11 cellular contexts compared by ENCODE assay signal in the genomic region with DNA sequence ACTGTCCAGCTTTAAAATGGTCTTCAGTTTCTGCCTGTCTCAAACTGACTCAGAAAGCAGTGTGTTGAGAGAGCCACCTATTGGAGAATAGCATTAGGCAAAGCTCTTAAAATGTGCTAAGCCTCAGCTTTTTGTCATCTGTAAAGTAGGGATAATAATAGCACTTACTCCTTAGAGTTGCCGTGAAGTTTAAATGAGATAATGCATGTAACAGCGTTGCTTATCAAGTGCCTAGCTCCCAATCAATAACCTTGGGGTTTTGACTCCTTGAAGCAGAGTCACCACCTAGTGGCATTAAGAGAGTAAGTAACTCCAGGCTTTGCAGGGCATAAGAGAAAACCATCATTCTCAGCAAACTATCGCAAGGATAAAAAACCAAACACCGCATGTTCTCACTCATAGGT.
DNase-seq lines count a peak whose midpoint lies in the region; ATAC-seq, FAIRE-seq and TF ChIP-seq lines count a peak whose summit lies in the region.
"Had no signal": no experiment of that assay in that cellular context is flagged by ENCODE, and none has a peak within 500 bp of the region (broad histone marks: within the 10 kb centered on the region; RNA-seq: fewer than 3 reads in every experiment).

No MANE protein-coding gene starts in this region.

- FAIRE-seq in GM18507 (lab: Jason Lieb, UNC): peak; percentile 12

- H3K27ac ChIP-seq in PC-3 (ENCODE audit: low read length): no peak overlapping the region

- no peak overlapping the region for H3K9ac ChIP-seq in PC-3 (ENCODE audit: low read length)

- no peak overlapping the region for H3K4me3 ChIP-seq in PC-3 (ENCODE audit: low read length)

- DNase-seq in A172 (ENCODE audit: low spot score): peak; percentile 3
- DNase-seq in GM18507 (ENCODE audit: extremely low spot score, insufficient read length, low read depth): no peak
- DNase-seq in PC-3: peak; percentile 25
- DNase-seq in globus pallidus (ENCODE audit: low spot score): peak; percentile 19
- DNase-seq in activated CD8-positive, alpha-beta memory T cell treated with anti-CD3 and anti-CD28 coated beads for 24 hours: no peak
- no peak for DNase-seq in cortex of kidney (lab: John Stamatoyannopoulos, UW)
- DNase-seq: activated naive CD4-positive, alpha-beta T cell treated with Interleukin-2 at 50 U/mL for 16 hours; DMS153; stimulated activated naive CD4-positive, alpha-beta T cell had no signal

- no peak overlapping the region for H3K4me2 ChIP-seq in PC-3 (ENCODE audit: low read length)

- no peak overlapping the region for H2AFZ ChIP-seq in PC-3 (ENCODE audit: low read length)

- H3K9me3 ChIP-seq in PC-3 (ENCODE audit: low read length): no peaks in the 10 kb centered on the region

- no peaks in the 10 kb centered on the region for H3K36me3 ChIP-seq in PC-3 (ENCODE audit: low read depth, low read length)

- intact Hi-C loops in PC-3 (cut with micrococcal nuclease): loop anchor here (1.0 to 10.0 kb wide), 4 partner anchors 78 to 1422 kb away; no protein-coding TSS in a partner anchor

- H3K27me3 ChIP-seq in PC-3 (ENCODE audit: low read length): peaks cover 6% of the 10 kb centered on the region; the same call in 1 of the 2 replicates

- no peaks in the 10 kb centered on the region for H3K4me1 ChIP-seq in PC-3 (ENCODE audit: insufficient read depth, low read length)

- TF ChIP-seq CTCF in PC-3 (conservative IDR thresholded peaks at IDR 0.05; ENCODE audit: low read depth, low read length): peak; percentile 62

- no TSS peak for BruUV-seq in PC-3 (replicated peaks; lab: Mats Ljungman, UMichigan)

- no peaks in the 10 kb centered on the region for H3K9me2 ChIP-seq in PC-3 (replicated peaks; ENCODE audit: low read length)

- ATAC-seq in PC-3: peak; percentile 54
- ATAC-seq in GM21737 (IDR thresholded peaks at IDR 0.05; ENCODE audit: unreplicated experiment): no peak
- ATAC-seq in HG03439 (IDR thresholded peaks at IDR 0.05; ENCODE audit: unreplicated experiment): no peak

- no peaks in the 10 kb centered on the region for H4K20me1 ChIP-seq in PC-3 (ENCODE audit: low read length)

- CTCF ChIA-PET in PC-3 (lab: Charles Lee): interaction anchor here (0.5 to 0.9 kb wide), 3 partner anchors 188 to 351 kb away, joined by 3 to 5 read pairs (median 3); no protein-coding TSS in a partner anchor

- POLR2A ChIA-PET in PC-3 (lab: Charles Lee; ENCODE audit: unreplicated experiment): no interaction called here

- no peaks in the 10 kb centered on the region for H3K79me2 ChIP-seq in PC-3 (ENCODE audit: low read length)

- H3F3A ChIP-seq in PC-3 (ENCODE audit: low read length, unreplicated experiment): no peaks in the 10 kb centered on the region

Comparison
In these comparisons a context has a peak if more than half of its experiments do, and no peak if none do; other contexts are left out.
1. DNase-seq: peak in A172 (single experiment), PC-3 (single experiment) and globus pallidus (single experiment); none in GM18507 (single experiment), activated CD8-positive, alpha-beta memory T cell treated with anti-CD3 and anti-CD28 coated beads for 24 hours (single experiment) and cortex of kidney (single experiment).